34 cellular contexts compared by ENCODE assay signal in genomic region chr7:77520261-77520660, GRCh38.
"Had no signal": no experiment of that assay in that cellular context is flagged by ENCODE, and none has a peak within 500 bp of the region (broad histone marks: within the 10 kb centered on the region; RNA-seq: fewer than 3 reads in every experiment).

No MANE protein-coding gene starts in this region.

- FAIRE-seq: astrocyte, bronchial epithelial cell had no signal

- H3K9me3 ChIP-seq: adrenal gland, ascending aorta, body of pancreas, breast epithelium had no signal

- H3K36me3 ChIP-seq: adrenal gland, ascending aorta, brain microvascular endothelial cell, breast epithelium, cardiac muscle cell had no signal

- ATAC-seq: activated naive CD4-positive, alpha-beta T cell treated with anti-CD3 and anti-CD28 coated beads, Interleukin-2, amount 50 U/mL, for 72 hours; activated naive CD8-positive, alpha-beta T cell treated with anti-CD3 and anti-CD28 coated beads, Interleukin-2, amount 50 U/mL, for 24 hours; activated T-cell treated with anti-CD3 and anti-CD28 coated beads, Interleukin-2, amount 50 U/mL, for 4 hours; activated T-cell treated with anti-CD3 and anti-CD28 coated beads, Interleukin-2, amount 50 U/mL, for 72 hours; activated T-helper 17 cell treated with anti-CD3 and anti-CD28 coated beads, Interleukin-2, amount 50 U/mL, for 72 hours; body of pancreas had no signal

- H3K4me3 ChIP-seq: adrenal gland, ascending aorta, body of pancreas, breast epithelium, cardiac muscle cell had no signal

- H3K4me1 ChIP-seq: adrenal gland, ascending aorta, body of pancreas, breast epithelium had no signal

- DNase-seq: activated effector memory CD4-positive, alpha-beta T cell treated with anti-CD3 and anti-CD28 coated beads, Interleukin-2, amount 50 U/mL, for 16 hours; activated effector memory CD4-positive, alpha-beta T cell treated with Interleukin-2 at 50 U/mL for 16 hours; activated gamma-delta T cell; activated gamma-delta T cell treated with Interleukin-2 at 50 U/mL for 16 hours; activated naive CD4-positive, alpha-beta T cell; activated naive CD4-positive, alpha-beta T cell treated with anti-CD3 and anti-CD28 coated beads for 36 hours; activated naive CD4-positive, alpha-beta T cell treated with anti-CD3 and anti-CD28 coated beads, Interleukin-2, amount 10 ng/mL, durations not matched to agents 7 days and 5 days; activated naive CD4-positive, alpha-beta T cell treated with anti-CD3 and anti-CD28 coated beads, Interleukin-2, amount 50 U/mL, for 16 hours; activated naive CD4-positive, alpha-beta T cell treated with Interleukin-2 at 50 U/mL for 16 hours; activated naive CD8-positive, alpha-beta T cell treated with anti-CD3 and anti-CD28 coated beads for 36 hours; activated naive CD8-positive, alpha-beta T cell treated with anti-CD3 and anti-CD28 coated beads, Interleukin-2, amount 10 ng/mL, durations not matched to agents 7 days and 5 days; activated naive CD8-positive, alpha-beta T cell treated with anti-CD3 and anti-CD28 coated beads, Interleukin-2, amount 50 U/mL, for 24 hours; activated T-cell treated with anti-CD3 and anti-CD28 coated beads, Interleukin-2, amount 50 U/mL, for 1 hour; activated T-cell treated with anti-CD3 and anti-CD28 coated beads, Interleukin-2, amount 50 U/mL, for 24 hours; activated T-cell treated with anti-CD3 and anti-CD28 coated beads, Interleukin-2, amount 50 U/mL, for 4 hours; activated T-cell treated with anti-CD3 and anti-CD28 coated beads, Interleukin-2, amount 50 U/mL, for 48 hours; activated T-cell treated with anti-CD3 and anti-CD28 coated beads, Interleukin-2, amount 50 U/mL, for 72 hours; adrenal gland; amniotic stem cell; amygdala; anterior cingulate cortex; aorta; body of pancreas; brain microvascular endothelial cell; caudate nucleus; central memory CD4-positive, alpha-beta T cell; cerebellar nuclear complex had no signal

- H3K27me3 ChIP-seq: adrenal gland, ascending aorta, body of pancreas, brain microvascular endothelial cell, breast epithelium, cardiac muscle cell had no signal

- H3K27ac ChIP-seq: adrenal gland, ascending aorta, body of pancreas, brain microvascular endothelial cell, breast epithelium, cardiac muscle cell had no signal
